In genomic region chr14:65228436-65228835, GRCh38 we compare ENCODE assay signal across 8 cellular contexts.
DNase-seq lines count a peak whose midpoint lies in the region; ATAC-seq, FAIRE-seq and TF ChIP-seq lines count a peak whose summit lies in the region.

No MANE protein-coding gene starts in this region.

- no peak for TF ChIP-seq CTCF in endodermal cell (conservative IDR thresholded peaks at IDR 0.05)

- H3K4me1 Mint-ChIP-seq in endodermal cell = peaks cover 63% of the 10 kb centered on the region

- no peaks in the 10 kb centered on the region for H3K36me3 Mint-ChIP-seq in endodermal cell (ENCODE audit: low read depth)

- WGBS in endodermal cell (ENCODE audit: insufficient coverage in 1 of 2, insufficient read length in 1 of 2), 2 experiments = 81 to 100% methylated on average over 2 of the region's 2 CpGs

- H3K9ac ChIP-seq in endodermal cell (ENCODE audit: extremely low read depth, low read length, poor library complexity, severe bottlenecking) = no peak overlapping the region

- 0 out of 2 replicates have a peak, but pooled peaks have one; percentile 40 for TF ChIP-seq POLR2A in GM12892 (IDR thresholded peaks at IDR 0.05; ENCODE audit: low read depth, low read length)

- FAIRE-seq in GM12892 (lab: Jason Lieb, UNC) = peak; percentile 90

- DNase-seq in GM12892 (ENCODE audit: insufficient read length) (peak; percentile 48), endodermal cell (no peak), T-helper 9 cell (no peak), GF-D8 (lab: John Stamatoyannopoulos, UW) (no peak), ecto neural progenitor cell (ENCODE audit: low spot score) (no peak), AML-193 (lab: John Stamatoyannopoulos, UW) (no peak)

- peak; percentile 78 for ATAC-seq in GM21423 (IDR thresholded peaks at IDR 0.05; ENCODE audit: unreplicated experiment)
- ATAC-seq in HG03469 (IDR thresholded peaks at IDR 0.05; ENCODE audit: unreplicated experiment) = peak; percentile 73

- H3K4me1 ChIP-seq in endodermal cell (ENCODE audit: control insufficient read depth, insufficient read depth, low read length) = peaks cover 15% of the 10 kb centered on the region

- no peaks in the 10 kb centered on the region for H3K27me3 Mint-ChIP-seq in endodermal cell (ENCODE audit: insufficient read depth)

- H3K9me3 ChIP-seq in endodermal cell (ENCODE audit: control insufficient read depth, low read length) = no peaks in the 10 kb centered on the region

- H3K27me3 ChIP-seq in endodermal cell (ENCODE audit: control insufficient read depth, insufficient read depth, low read length, poor library complexity, severe bottlenecking) = no peaks in the 10 kb centered on the region

- H3K4me3 ChIP-seq in endodermal cell (ENCODE audit: low read length) = no peak overlapping the region

- no peak overlapping the region for H3K27ac ChIP-seq in endodermal cell (ENCODE audit: low read depth, low read length)

- H3K27ac Mint-ChIP-seq in endodermal cell = peak overlapping the region; percentile 55

- H3K4me3 Mint-ChIP-seq in endodermal cell = no peak overlapping the region

- H3K36me3 ChIP-seq in endodermal cell (ENCODE audit: control insufficient read depth, insufficient read depth, low read length) = no peaks in the 10 kb centered on the region

- H3K9me3 Mint-ChIP-seq in endodermal cell = no peaks in the 10 kb centered on the region
